In genomic region chr15:70281811-70282307, GRCh38 we compare ENCODE assay signal across 12 cellular contexts.
DNase-seq lines count a peak whose midpoint lies in the region; ATAC-seq and TF ChIP-seq lines count a peak whose summit lies in the region.
"Had no signal": no experiment of that assay in that cellular context is flagged by ENCODE, and none has a peak within 500 bp of the region (broad histone marks: within the 10 kb centered on the region; RNA-seq: fewer than 3 reads in every experiment).

No MANE protein-coding gene starts in this region.

- no peaks in the 10 kb centered on the region for H3K27me3 ChIP-seq in upper lobe of left lung
- H3K27me3 ChIP-seq: ovary had no signal

- H3K27ac ChIP-seq in upper lobe of left lung: no peak overlapping the region
- H3K27ac ChIP-seq: ovary had no signal

- no peaks in the 10 kb centered on the region for H3K9me3 ChIP-seq in upper lobe of left lung
- H3K9me3 ChIP-seq: ovary had no signal

- 79 to 90% methylated on average over 4 of the region's 4 CpGs for WGBS in upper lobe of left lung, 2 donors

- no peak for TF ChIP-seq CTCF in upper lobe of left lung (IDR thresholded peaks at IDR 0.05)

- TF ChIP-seq EP300 in upper lobe of left lung (IDR thresholded peaks at IDR 0.05): no peak

- H3K4me1 ChIP-seq in upper lobe of left lung: peaks cover 0 to 9% (median 7%) of the 10 kb centered on the region in 4 donors

- peak; percentile 51 for ATAC-seq in GM18861 (IDR thresholded peaks at IDR 0.05; ENCODE audit: unreplicated experiment)
- ATAC-seq in GM18520 (IDR thresholded peaks at IDR 0.05; ENCODE audit: unreplicated experiment): no peak
- no peak for ATAC-seq in upper lobe of left lung (ENCODE audit: low FRiP score in 2 of 2)

- no peak overlapping the region for H3K4me3 ChIP-seq in upper lobe of left lung
- H3K4me3 ChIP-seq: ovary had no signal

- peak; percentile 57 for DNase-seq in AG08396 (ENCODE audit: low spot score)
- DNase-seq in RPMI7951 (ENCODE audit: low read depth): peak; percentile 77
- peak; percentile 26 for DNase-seq in glomerular visceral epithelial cell (ENCODE audit: extremely low spot score)
- no peak for DNase-seq in NCI-H2029 (lab: John Stamatoyannopoulos, UW)
- no peak for DNase-seq in NCI-H128 (lab: John Stamatoyannopoulos, UW; ENCODE audit: unreplicated experiment)
- DNase-seq in upper lobe of left lung: no peak
- DNase-seq: activated CD4-positive, alpha-beta T cell treated with anti-CD3 and anti-CD28 coated beads, Interleukin-2, amount 50 U/mL, for 48 hours; DMS79 treated with DMSO at 0.1 percent for 48 hours; NCI-H82 had no signal

- H3K36me3 ChIP-seq in upper lobe of left lung: no peaks in the 10 kb centered on the region
- H3K36me3 ChIP-seq: ovary had no signal

- TF ChIP-seq POLR2A in upper lobe of left lung (IDR thresholded peaks at IDR 0.05): no peak

Comparison
In these comparisons a context has a peak if more than half of its experiments do, and no peak if none do; other contexts are left out.
1. DNase-seq: peak in AG08396 (single experiment), RPMI7951 (single experiment) and glomerular visceral epithelial cell (single experiment); none in NCI-H2029 (single experiment), NCI-H128 (single experiment) and upper lobe of left lung (0 of 2).